ENCODE assay signal across 1 cellular context in the genomic region with DNA sequence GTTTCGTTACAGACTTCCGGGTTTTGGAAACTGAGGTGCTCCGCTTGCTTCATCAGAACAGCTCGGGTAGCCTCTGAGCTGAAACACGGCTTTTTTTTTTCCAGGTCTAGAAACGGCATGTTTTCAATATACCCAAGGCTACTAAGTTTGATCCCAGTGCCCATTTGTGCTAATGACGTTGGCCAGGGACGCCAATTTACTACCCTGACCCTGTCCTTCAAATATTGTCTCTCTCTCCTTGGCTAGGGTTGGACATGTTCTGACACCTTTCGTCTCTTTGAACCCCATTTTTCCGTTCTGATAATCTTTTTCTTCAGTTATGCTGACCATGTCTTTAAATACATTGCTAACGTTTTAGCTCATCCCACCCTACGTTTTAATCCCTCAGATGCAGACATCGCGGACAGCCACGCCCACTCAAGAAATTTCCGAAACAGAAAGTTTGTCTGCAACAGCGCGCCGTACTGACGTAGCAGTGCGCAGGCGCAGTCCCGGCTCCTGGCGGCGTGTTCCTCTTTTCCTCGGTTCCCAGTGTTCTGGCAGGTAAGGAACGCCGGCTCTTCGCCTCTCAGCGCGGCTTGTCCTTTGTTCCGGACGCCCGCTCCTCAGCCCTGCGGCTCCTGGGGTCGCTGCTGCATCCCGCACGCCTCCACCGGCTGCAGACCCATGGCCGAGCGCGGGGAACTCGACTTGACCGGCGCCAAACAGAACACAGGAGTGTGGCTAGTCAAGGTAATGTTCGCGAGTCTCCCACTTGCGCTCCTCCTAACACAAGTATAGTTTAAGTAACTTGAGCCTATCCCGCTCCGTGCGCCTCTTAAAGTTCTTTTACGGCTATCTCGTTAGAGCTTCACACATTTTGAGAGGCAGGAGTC.
TF ChIP-seq lines count a peak whose summit lies in the region.

Gene GTF2F2, plus strand, starts transcription at position 521 of the 875 bp plus-strand sequence. Its CDS starts 146 bp downstream, at position 667.

TF ChIP-seq in K562, 482 proteins besides CTCF, POLR2A, EP300 and RAD21 (continued from another document and continues in another):
- TF ChIP-seq NR0B1 (IDR thresholded peaks at IDR 0.05; ENCODE audit: partially characterized antibody) (no peak), ZNF239 (CRISPR knock-in tag; IDR thresholded peaks at IDR 0.05) (no peak), XRCC4 (IDR thresholded peaks at IDR 0.05; ENCODE audit: extremely low read depth, insufficient read depth, insufficient read length) (no peak), KDM4B (IDR thresholded peaks at IDR 0.05; ENCODE audit: borderline replicate concordance in 2 of 2, low read depth in 1 of 2) (no peak), CREB1 (IDR thresholded peaks at IDR 0.05) (peak; percentile 85), CREB1 (CRISPR knock-in tag; IDR thresholded peaks at IDR 0.05) (peak; percentile 86), ZBTB1 (CRISPR knock-in tag; IDR thresholded peaks at IDR 0.05; ENCODE audit: borderline replicate concordance, low read depth) (no peak), ZC3H4 (CRISPR knock-in tag; IDR thresholded peaks at IDR 0.05; ENCODE audit: borderline replicate concordance) (no peak), E2F6 (IDR thresholded peaks at IDR 0.05; ENCODE audit: borderline replicate concordance in 1 of 2, extremely low read depth in 1 of 2, insufficient read depth in 1 of 2, insufficient read length in 1 of 2, low read depth in 1 of 2, low read length in 1 of 2, poor library complexity in 1 of 2, severe bottlenecking in 1 of 2) (peak in 1 of 2 experiments; percentile 12), SPI1 (IDR thresholded peaks at IDR 0.05; ENCODE audit: borderline replicate concordance, low read depth, low read length) (peak; percentile 91), SMC3 (conservative IDR thresholded peaks at IDR 0.05; ENCODE audit: insufficient read depth, low read depth, low read length) (no peak), ZNF408 (CRISPR knock-in tag; IDR thresholded peaks at IDR 0.05; ENCODE audit: low read depth) (no peak), ZNF655 (CRISPR knock-in tag; IDR thresholded peaks at IDR 0.05) (no peak), BRF1 (IDR thresholded peaks at IDR 0.05; ENCODE audit: borderline replicate concordance, extremely low read depth, insufficient read length) (no peak), CBFB (CRISPR knock-in tag; IDR thresholded peaks at IDR 0.05) (no peak), JUNB (CRISPR knock-in tag; conservative IDR thresholded peaks at IDR 0.05) (no peak), ZFPM2 (CRISPR knock-in tag; IDR thresholded peaks at IDR 0.05) (no peak), SIX5 (IDR thresholded peaks at IDR 0.05; ENCODE audit: borderline replicate concordance in 1 of 2, insufficient read depth in 1 of 2, low read depth in 1 of 2, low read length in 2 of 2) (no peak), ZNF121 (CRISPR knock-in tag; conservative IDR thresholded peaks at IDR 0.05) (no peak), ZFP91 (CRISPR knock-in tag; IDR thresholded peaks at IDR 0.05) (no peak), TAF7 (tag; IDR thresholded peaks at IDR 0.05) (no peak), SRSF1 (IDR thresholded peaks at IDR 0.05; ENCODE audit: low read depth, low read length) (no peak), TOE1 (IDR thresholded peaks at IDR 0.05; ENCODE audit: borderline replicate concordance) (no peak), TOE1 (CRISPR knock-in tag; IDR thresholded peaks at IDR 0.05; ENCODE audit: borderline replicate concordance, low read depth) (no peak), PTTG1 (tag; IDR thresholded peaks at IDR 0.05; ENCODE audit: low read depth) (no peak), ZNF263 (CRISPR knock-in tag; IDR thresholded peaks at IDR 0.05; ENCODE audit: borderline replicate concordance) (no peak), ZNF639 (CRISPR knock-in tag; conservative IDR thresholded peaks at IDR 0.05 in 1 of 2, IDR thresholded peaks at IDR 0.05 in 1 of 2) (no peak), STAT5A (IDR thresholded peaks at IDR 0.05; ENCODE audit: borderline replicate concordance, low read length) (no peak), ZNF766 (CRISPR knock-in tag; conservative IDR thresholded peaks at IDR 0.05) (no peak), GTF2E2 (tag; IDR thresholded peaks at IDR 0.05) (no peak), HOXB6 (CRISPR knock-in tag; IDR thresholded peaks at IDR 0.05; ENCODE audit: borderline replicate concordance) (no peak), ZFX (CRISPR knock-in tag; IDR thresholded peaks at IDR 0.05) (peak; percentile 52; the same call in 1 of the 2 replicates), SETDB1 (IDR thresholded peaks at IDR 0.05; ENCODE audit: low read length) (no peak), CSDE1 (IDR thresholded peaks at IDR 0.05) (no peak), SMARCA4 (IDR thresholded peaks at IDR 0.05) (no peak), POLR2B (IDR thresholded peaks at IDR 0.05; ENCODE audit: low read depth, partially characterized antibody) (peak; percentile 43), LEF1 (IDR thresholded peaks at IDR 0.05) (0 out of 2 replicates have a peak, but pooled peaks have one; percentile 8), CEBPB (tag; IDR thresholded peaks at IDR 0.05) (no peak), E2F8 (IDR thresholded peaks at IDR 0.05; ENCODE audit: low read depth, partially characterized antibody) (no peak)
- TF ChIP-seq, protein P1, sequence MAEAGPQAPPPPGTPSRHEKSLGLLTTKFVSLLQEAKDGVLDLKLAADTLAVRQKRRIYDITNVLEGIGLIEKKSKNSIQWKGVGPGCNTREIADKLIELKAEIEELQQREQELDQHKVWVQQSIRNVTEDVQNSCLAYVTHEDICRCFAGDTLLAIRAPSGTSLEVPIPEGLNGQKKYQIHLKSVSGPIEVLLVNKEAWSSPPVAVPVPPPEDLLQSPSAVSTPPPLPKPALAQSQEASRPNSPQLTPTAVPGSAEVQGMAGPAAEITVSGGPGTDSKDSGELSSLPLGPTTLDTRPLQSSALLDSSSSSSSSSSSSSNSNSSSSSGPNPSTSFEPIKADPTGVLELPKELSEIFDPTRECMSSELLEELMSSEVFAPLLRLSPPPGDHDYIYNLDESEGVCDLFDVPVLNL (CRISPR knock-in tag; IDR thresholded peaks at IDR 0.05; ENCODE audit: low read depth) = no peak
